19 cellular contexts compared by ENCODE assay signal in genomic region chr9:80191108-80191507, GRCh38.
"Had no signal": no experiment of that assay in that cellular context is flagged by ENCODE, and none has a peak within 500 bp of the region (broad histone marks: within the 10 kb centered on the region; RNA-seq: fewer than 3 reads in every experiment).

No MANE protein-coding gene starts in this region.

- H3K27me3 Mint-ChIP-seq: activated naive CD8-positive, alpha-beta T cell treated with anti-CD3 and anti-CD28 coated beads, Interleukin-2, amount 50 U/mL, for 24 hours; central memory CD8-positive, alpha-beta T cell; dendritic cell treated with granulocyte-macrophage colony-stimulating factor and Interleukin-4, amounts not matched to agents 40 ng/mL and 50 ng/mL, for 4 days; effector memory CD8-positive, alpha-beta T cell; memory B cell had no signal

- H3K36me3 ChIP-seq: left ventricle myocardium inferior, sigmoid colon, thoracic aorta had no signal

- H3K27me3 ChIP-seq: sigmoid colon had no signal

- H3K4me3 Mint-ChIP-seq: activated CD8-positive, alpha-beta T cell treated with anti-CD3 and anti-CD28 coated beads for 36 hours; activated naive CD8-positive, alpha-beta T cell treated with anti-CD3 and anti-CD28 coated beads, Interleukin-2, amount 50 U/mL, for 24 hours; brain; central memory CD8-positive, alpha-beta T cell; dendritic cell treated with granulocyte-macrophage colony-stimulating factor and Interleukin-4, amounts not matched to agents 40 ng/mL and 50 ng/mL, for 4 days; effector memory CD8-positive, alpha-beta T cell; memory B cell; nephron progenitor cell; stimulated activated naive CD8-positive, alpha-beta T cell treated with anti-CD3 and anti-CD28 coated beads, Interleukin-15, Interleukin-2, amounts not matched to agents 100 ng/mL and 50 ng/mL, for 24 hours had no signal

- H3K4me1 ChIP-seq: left ventricle myocardium inferior, psoas muscle, sigmoid colon had no signal

- ATAC-seq: activated CD8-positive, alpha-beta T cell treated with anti-CD3 and anti-CD28 coated beads for 36 hours; activated naive CD8-positive, alpha-beta T cell treated with anti-CD3 and anti-CD28 coated beads, Interleukin-2, amount 50 U/mL, for 24 hours; effector memory CD8-positive, alpha-beta T cell; psoas muscle had no signal

- H3K9me3 ChIP-seq: left ventricle myocardium inferior, psoas muscle, sigmoid colon, thoracic aorta had no signal

- H3K4me3 ChIP-seq: left ventricle myocardium inferior, psoas muscle, sigmoid colon, thoracic aorta had no signal

- DNase-seq: activated CD4-positive, alpha-beta T cell treated with anti-CD3 and anti-CD28 coated beads for 4 hours; activated CD8-positive, alpha-beta memory T cell treated with anti-CD3 and anti-CD28 coated beads, Interleukin-2, amount 50 U/mL, for 4 hours; activated CD8-positive, alpha-beta T cell treated with anti-CD3 and anti-CD28 coated beads for 36 hours; activated naive CD8-positive, alpha-beta T cell treated with anti-CD3 and anti-CD28 coated beads, Interleukin-2, amount 50 U/mL, for 24 hours; effector memory CD8-positive, alpha-beta T cell; left ventricle myocardium inferior; nephron progenitor cell; psoas muscle; sigmoid colon; stimulated activated CD4-positive, alpha-beta T cell treated with anti-CD3 and anti-CD28 coated beads, Interleukin-2, amount 100 ng/mL, for 48 hours; T-helper 1 cell had no signal

- H3K27ac Mint-ChIP-seq: activated CD8-positive, alpha-beta T cell treated with anti-CD3 and anti-CD28 coated beads for 36 hours; activated naive CD8-positive, alpha-beta T cell treated with anti-CD3 and anti-CD28 coated beads, Interleukin-2, amount 50 U/mL, for 24 hours; brain; dendritic cell treated with granulocyte-macrophage colony-stimulating factor and Interleukin-4, amounts not matched to agents 40 ng/mL and 50 ng/mL, for 4 days; effector memory CD8-positive, alpha-beta T cell; memory B cell; nephron progenitor cell; stimulated activated naive CD8-positive, alpha-beta T cell treated with anti-CD3 and anti-CD28 coated beads, Interleukin-15, Interleukin-2, amounts not matched to agents 100 ng/mL and 50 ng/mL, for 24 hours had no signal

- H3K9me3 Mint-ChIP-seq: activated CD8-positive, alpha-beta T cell treated with anti-CD3 and anti-CD28 coated beads for 36 hours; central memory CD8-positive, alpha-beta T cell; stimulated activated naive CD8-positive, alpha-beta T cell treated with anti-CD3 and anti-CD28 coated beads, Interleukin-15, Interleukin-2, amounts not matched to agents 100 ng/mL and 50 ng/mL, for 24 hours had no signal

- H3K36me3 Mint-ChIP-seq: brain had no signal

- H3K27ac ChIP-seq: epithelial cell of prostate, left ventricle myocardium inferior, psoas muscle, sigmoid colon, thoracic aorta, VCaP had no signal

- H3K4me1 Mint-ChIP-seq: activated naive CD8-positive, alpha-beta T cell treated with anti-CD3 and anti-CD28 coated beads, Interleukin-2, amount 50 U/mL, for 24 hours; brain; central memory CD8-positive, alpha-beta T cell had no signal
